1 cellular context compared by ENCODE assay signal in genomic region chr5:140555747-140556312, GRCh38.
TF ChIP-seq lines count a peak whose summit lies in the region.

No MANE protein-coding gene starts in this region.

TF ChIP-seq in GM12878, 131 proteins besides CTCF, POLR2A, EP300 and RAD21:
- TF ChIP-seq SPI1 (IDR thresholded peaks at IDR 0.05; ENCODE audit: borderline replicate concordance, insufficient read depth, low read depth, low read length) = peak; percentile 70
- TF ChIP-seq SMAD1 (IDR thresholded peaks at IDR 0.05; ENCODE audit: low read depth, partially characterized antibody) = no peak
- peak; percentile 53 for TF ChIP-seq CUX1 (IDR thresholded peaks at IDR 0.05; ENCODE audit: insufficient replicate concordance, low read depth, low read length)
- TF ChIP-seq POLR2AphosphoS5 (IDR thresholded peaks at IDR 0.05; ENCODE audit: low read length) = 0 out of 2 replicates have a peak, but pooled peaks have one; percentile 51
- TF ChIP-seq BACH1 (IDR thresholded peaks at IDR 0.05; ENCODE audit: borderline replicate concordance) = 0 out of 2 replicates have a peak, but pooled peaks have one; percentile 11
